ENCODE assay signal across 8 cellular contexts in genomic region chr2:74179063-74179865, GRCh38. TPM values are rescaled to one million over a fixed set of nuclear protein-coding genes. Genes with fewer than 3 reads are reported as not detected.
DNase-seq lines count a peak whose midpoint lies in the region; ATAC-seq and TF ChIP-seq lines count a peak whose summit lies in the region.

No MANE protein-coding gene starts in this region.

- H3K9me3 Mint-ChIP-seq in activated CD8-positive, alpha-beta memory T cell treated with anti-CD3 and anti-CD28 coated beads, Interleukin-2, amount 10 ng/mL, durations not matched to agents 7 days and 5 days (ENCODE audit: low read depth) = no peaks in the 10 kb centered on the region
- peaks cover 0 to 4% of the 10 kb centered on the region in 2 donors for H3K9me3 Mint-ChIP-seq in stimulated activated naive CD8-positive, alpha-beta T cell treated with anti-CD3 and anti-CD28 coated beads, Interleukin-15, amount 100 ng/mL, for 72 hours

- CTCF ChIA-PET in activated CD8-positive, alpha-beta memory T cell treated with anti-CD3 and anti-CD28 coated beads, Interleukin-2, amount 10 ng/mL, durations not matched to agents 7 days and 5 days (lab: Charles Lee) = interaction anchor here (0.6 to 4.6 kb wide), 24 partner anchors 9 to 355 kb away, joined by 3 to 51 read pairs (median 6); partner anchors contain the start of genes BOLA3, C2orf81, MTHFD2 and STAMBP

- H3K4me1 ChIP-seq in hepatocyte (ENCODE audit: insufficient read depth) = peaks cover 7% of the 10 kb centered on the region

- WGBS in hepatocyte (ENCODE audit: low lambda C conversion rate, missing lambda C conversion rate) = 58% methylated on average over 24 of the region's 25 CpGs

- H3K27ac Mint-ChIP-seq in activated CD8-positive, alpha-beta memory T cell treated with anti-CD3 and anti-CD28 coated beads, Interleukin-2, amount 10 ng/mL, durations not matched to agents 7 days and 5 days = peak overlapping the region; percentile 94
- peak overlapping the region; percentile 94 to 98 for H3K27ac Mint-ChIP-seq in stimulated activated naive CD8-positive, alpha-beta T cell treated with anti-CD3 and anti-CD28 coated beads, Interleukin-15, amount 100 ng/mL, for 72 hours

- H3K79me2 ChIP-seq in hepatocyte = peaks cover 38% of the 10 kb centered on the region

- peaks cover 19% of the 10 kb centered on the region for H3K36me3 Mint-ChIP-seq in activated CD8-positive, alpha-beta memory T cell treated with anti-CD3 and anti-CD28 coated beads, Interleukin-2, amount 10 ng/mL, durations not matched to agents 7 days and 5 days

- H3K4me3 Mint-ChIP-seq in activated CD8-positive, alpha-beta memory T cell treated with anti-CD3 and anti-CD28 coated beads, Interleukin-2, amount 10 ng/mL, durations not matched to agents 7 days and 5 days = peak overlapping the region; percentile 86
- H3K4me3 Mint-ChIP-seq in stimulated activated naive CD8-positive, alpha-beta T cell treated with anti-CD3 and anti-CD28 coated beads, Interleukin-15, amount 100 ng/mL, for 72 hours = peak overlapping the region; percentile 88 to 90

- H3K27me3 Mint-ChIP-seq in activated CD8-positive, alpha-beta memory T cell treated with anti-CD3 and anti-CD28 coated beads, Interleukin-2, amount 10 ng/mL, durations not matched to agents 7 days and 5 days = no peaks in the 10 kb centered on the region
- H3K27me3 Mint-ChIP-seq in stimulated activated naive CD8-positive, alpha-beta T cell treated with anti-CD3 and anti-CD28 coated beads, Interleukin-15, amount 100 ng/mL, for 72 hours = no peaks in the 10 kb centered on the region

- TF ChIP-seq CTCF in hepatocyte (IDR thresholded peaks at IDR 0.05; ENCODE audit: poor library complexity) = peak; percentile 53

- H3K4me3 ChIP-seq in hepatocyte = peak overlapping the region; percentile 15

- DNase-seq in activated CD8-positive, alpha-beta memory T cell treated with anti-CD3 and anti-CD28 coated beads, Interleukin-2, amount 10 ng/mL, durations not matched to agents 7 days and 5 days = peak; percentile 58
- DNase-seq in hepatocyte (ENCODE audit: low spot score) = peak; percentile 21
- DNase-seq in stimulated activated naive CD8-positive, alpha-beta T cell treated with anti-CD3 and anti-CD28 coated beads, Interleukin-15, amount 100 ng/mL, for 72 hours = no peak
- DNase-seq in COLO829 (ENCODE audit: low spot score) = no peak
- DNase-seq in DMS 273 treated with DMSO at 0.1 percent for 48 hours (lab: John Stamatoyannopoulos, UW) = no peak
- no peak for DNase-seq in HPDE6-E6E7 (ENCODE audit: extremely low spot score)

- H3K27me3 ChIP-seq in hepatocyte = no peaks in the 10 kb centered on the region

- H3K4me2 ChIP-seq in hepatocyte = peak overlapping the region; percentile 61

- H3K9me3 ChIP-seq in hepatocyte (ENCODE audit: low read depth) = no peaks in the 10 kb centered on the region

- ATAC-seq in GM18867 (IDR thresholded peaks at IDR 0.05; ENCODE audit: unreplicated experiment) (peak; percentile 10), HG02970 (IDR thresholded peaks at IDR 0.05; ENCODE audit: low FRiP score, unreplicated experiment) (peak; percentile 0)
- ATAC-seq in activated CD8-positive, alpha-beta memory T cell treated with anti-CD3 and anti-CD28 coated beads, Interleukin-2, amount 10 ng/mL, durations not matched to agents 7 days and 5 days = peak; percentile 21
- ATAC-seq in stimulated activated naive CD8-positive, alpha-beta T cell treated with anti-CD3 and anti-CD28 coated beads, Interleukin-15, amount 100 ng/mL, for 72 hours = peak; percentile 29

- H3K36me3 ChIP-seq in hepatocyte (replicated peaks; ENCODE audit: insufficient read depth, low read depth) = no peaks in the 10 kb centered on the region

- H3K4me1 Mint-ChIP-seq in activated CD8-positive, alpha-beta memory T cell treated with anti-CD3 and anti-CD28 coated beads, Interleukin-2, amount 10 ng/mL, durations not matched to agents 7 days and 5 days = peaks cover 43% of the 10 kb centered on the region
- H3K4me1 Mint-ChIP-seq in stimulated activated naive CD8-positive, alpha-beta T cell treated with anti-CD3 and anti-CD28 coated beads, Interleukin-15, amount 100 ng/mL, for 72 hours = peaks cover 44% of the 10 kb centered on the region

- H2AFZ ChIP-seq in hepatocyte = peak overlapping the region; percentile 39

- peaks cover 36% of the 10 kb centered on the region for H4K20me1 ChIP-seq in hepatocyte (ENCODE audit: insufficient read depth, poor library complexity, severe bottlenecking)

- no peaks in the 10 kb centered on the region for H3K9me2 ChIP-seq in hepatocyte (replicated peaks; ENCODE audit: insufficient read depth)

- H3K27ac ChIP-seq in hepatocyte = peak overlapping the region; percentile 39

RNA-seq across cellular contexts. Expression of gene MOB1A, which starts 0.6 kb away (rescaled TPM):
- 100 to 1,000 TPM; 183 to 220 TPM for total RNA-seq in activated CD8-positive, alpha-beta memory T cell treated with anti-CD3 and anti-CD28 coated beads, Interleukin-2, amount 10 ng/mL, durations not matched to agents 7 days and 5 days
- total RNA-seq in hepatocyte = 100 and 118 TPM in 2 replicates
- polyA plus RNA-seq in hepatocyte = 43.3 and 47.2 TPM in 2 replicates

RNA-seq across cellular contexts. Expression of gene MTHFD2, which starts 19.2 kb away (rescaled TPM):
- total RNA-seq in activated CD8-positive, alpha-beta memory T cell treated with anti-CD3 and anti-CD28 coated beads, Interleukin-2, amount 10 ng/mL, durations not matched to agents 7 days and 5 days = 100 to 1,000 TPM; 215 to 293 TPM
- total RNA-seq in hepatocyte = 126 and 142 TPM in 2 replicates
- polyA plus RNA-seq in hepatocyte = 40.1 TPM in 2 replicates

RNA-seq across cellular contexts. Expression of gene BOLA3, which starts 31.6 kb away (rescaled TPM):
- 10 to 100 TPM; 69.5 to 76.1 TPM for total RNA-seq in activated CD8-positive, alpha-beta memory T cell treated with anti-CD3 and anti-CD28 coated beads, Interleukin-2, amount 10 ng/mL, durations not matched to agents 7 days and 5 days
- total RNA-seq in hepatocyte = 43.8 and 60.3 TPM in 2 replicates
- 49.0 and 56.3 TPM in 2 replicates for polyA plus RNA-seq in hepatocyte

Comparison
In these comparisons a context has a peak if more than half of its experiments do, and no peak if none do; other contexts are left out.
1. DNase-seq: peak in activated CD8-positive, alpha-beta memory T cell treated with anti-CD3 and anti-CD28 coated beads, Interleukin-2, amount 10 ng/mL, durations not matched to agents 7 days and 5 days (single experiment) and hepatocyte (single experiment); none in stimulated activated naive CD8-positive, alpha-beta T cell treated with anti-CD3 and anti-CD28 coated beads, Interleukin-15, amount 100 ng/mL, for 72 hours (0 of 2), COLO829 (single experiment), DMS 273 treated with DMSO at 0.1 percent for 48 hours (single experiment) and HPDE6-E6E7 (single experiment).
2. Peak in every context shown above with its lines, with median percentiles within 50 percentile points of each other: ATAC-seq.